25 cellular contexts compared by ENCODE assay signal in genomic region chr2:127618551-127618950, GRCh38. TPM values are rescaled to one million over a fixed set of nuclear protein-coding genes. Genes with fewer than 3 reads are reported as not detected.
A peak's percentile ranks its signal among the peaks of the same experiment; 100 is the strongest.
DNase-seq lines count a peak whose midpoint lies in the region; ATAC-seq and TF ChIP-seq lines count a peak whose summit lies in the region.
"Had no signal": no experiment of that assay in that cellular context is flagged by ENCODE, and none has a peak within 500 bp of the region (broad histone marks: within the 10 kb centered on the region; RNA-seq: fewer than 3 reads in every experiment).

No MANE protein-coding gene starts in this region.

- H3K27me3 ChIP-seq in brain microvascular endothelial cell (replicated peaks): no peaks in the 10 kb centered on the region
- H3K27me3 ChIP-seq: ascending aorta, ovary had no signal

- no peak overlapping the region for H3K27ac ChIP-seq in brain microvascular endothelial cell
- H3K27ac ChIP-seq: ascending aorta, foreskin keratinocyte, ovary, suprapubic skin had no signal

- H3K9me3 Mint-ChIP-seq in neural crest cell: peaks cover 4% of the 10 kb centered on the region
- H3K9me3 Mint-ChIP-seq: activated naive CD4-positive, alpha-beta T cell treated with anti-CD3 and anti-CD28 coated beads for 36 hours had no signal

- H3K27ac Mint-ChIP-seq in neural crest cell (ENCODE audit: unreplicated experiment): peak overlapping the region; percentile 83
- H3K27ac Mint-ChIP-seq: activated naive CD4-positive, alpha-beta T cell treated with anti-CD3 and anti-CD28 coated beads for 36 hours had no signal

- H3K4me3 ChIP-seq in brain microvascular endothelial cell (ENCODE audit: low read depth, low read length): no peak overlapping the region
- H3K4me3 ChIP-seq: ascending aorta, ovary, suprapubic skin had no signal

- no peaks in the 10 kb centered on the region for H3K36me3 Mint-ChIP-seq in neural crest cell (ENCODE audit: low read depth)

- no peaks in the 10 kb centered on the region for H3K36me3 ChIP-seq in brain microvascular endothelial cell (replicated peaks)
- H3K36me3 ChIP-seq: ascending aorta, ovary, suprapubic skin had no signal

- no peaks in the 10 kb centered on the region for H3K4me1 Mint-ChIP-seq in neural crest cell

- no peak overlapping the region for H3K4me3 Mint-ChIP-seq in neural crest cell
- H3K4me3 Mint-ChIP-seq: activated naive CD4-positive, alpha-beta T cell treated with anti-CD3 and anti-CD28 coated beads for 36 hours had no signal

- intact Hi-C loops in left ventricle myocardium superior (cut with micrococcal nuclease): no loop called here
- intact Hi-C loops in Right ventricle myocardium superior (cut with DNase I): no loop called here

- peak; percentile 24 for DNase-seq in left ventricle myocardium superior
- no peak for DNase-seq in Right ventricle myocardium superior
- peak; percentile 80 for DNase-seq in RPMI7951 (ENCODE audit: low read depth)
- no peak for DNase-seq in neural crest cell (ENCODE audit: low read depth, low spot score)
- no peak for DNase-seq in NCI-H510A treated with DMSO at 0.1 percent for 48 hours (lab: John Stamatoyannopoulos, UW)
- no peak for DNase-seq in brain microvascular endothelial cell
- DNase-seq: activated CD4-positive, alpha-beta T cell treated with anti-CD3 and anti-CD28 coated beads for 1 hour; activated naive CD4-positive, alpha-beta T cell treated with anti-CD3 and anti-CD28 coated beads for 36 hours; cerebellar nuclear complex; erythroblast; hypothalamus; mammary epithelial cell; MM.1S; naive B cell; NCI-H1694; NCI-H2171 treated with DMSO at 0.1 percent for 48 hours; NCI-H69; ovary; right cardiac atrium; stimulated activated CD4-positive, alpha-beta T cell treated with anti-CD3 and anti-CD28 coated beads, Interleukin-15, amount 100 ng/mL, for 24 hours had no signal

- no peaks in the 10 kb centered on the region for H3K27me3 Mint-ChIP-seq in neural crest cell (ENCODE audit: low read depth)
- H3K27me3 Mint-ChIP-seq: naive B cell had no signal

- in situ Hi-C loops in brain microvascular endothelial cell (cut with HindIII; ENCODE audit: low pct_ligation_motif_present, low sequenced_read_pairs): no loop called here

- ATAC-seq in left ventricle myocardium superior: no peak
- no peak for ATAC-seq in Right ventricle myocardium superior (ENCODE audit: poor library complexity)
- no peak for ATAC-seq in HG02970 (IDR thresholded peaks at IDR 0.05; ENCODE audit: low FRiP score, unreplicated experiment)
- ATAC-seq: foreskin keratinocyte, HepG2, right cardiac atrium had no signal

- TF ChIP-seq CTCF in neural crest cell (conservative IDR thresholded peaks at IDR 0.05) (no peak), brain microvascular endothelial cell (IDR thresholded peaks at IDR 0.05; ENCODE audit: low read depth, low read length, missing control alignments) (no peak)

RNA-seq across cellular contexts. Expression of gene GPR17, which starts 27.4 kb away (rescaled TPM):
- total RNA-seq in left ventricle myocardium superior: 0.25 TPM
- not detected for total RNA-seq in Right ventricle myocardium superior
- 0.29 and 0.84 TPM in 2 replicates for total RNA-seq in RPMI7951 (2014; rRNA removed; shearing (Covaris generic))
- total RNA-seq in neural crest cell: 6.4 and 7.7 TPM in 2 replicates
- total RNA-seq: activated naive CD4-positive, alpha-beta T cell treated with anti-CD3 and anti-CD28 coated beads for 36 hours; ascending aorta; foreskin keratinocyte; HepG2; mammary epithelial cell; ovary had no signal

RNA-seq across cellular contexts. Expression of gene LIMS2, which starts 56.8 kb away (rescaled TPM):
- total RNA-seq in left ventricle myocardium superior (274 TPM), Right ventricle myocardium superior (237 TPM), neural crest cell (7.6 and 8.8 TPM in 2 replicates)
- total RNA-seq in RPMI7951 (2014; rRNA removed; shearing (Covaris generic)): 3.3 and 3.8 TPM in 2 replicates

Comparison
In these comparisons a context has a peak if more than half of its experiments do, and no peak if none do; other contexts are left out.
1. DNase-seq: peak in left ventricle myocardium superior (single experiment) and RPMI7951 (single experiment); none in Right ventricle myocardium superior (single experiment), neural crest cell (single experiment), NCI-H510A treated with DMSO at 0.1 percent for 48 hours (single experiment) and brain microvascular endothelial cell (single experiment).
2. RNA of gene LIMS2, which starts 56.8 kb away (total RNA-seq): 274 TPM in left ventricle myocardium superior (single experiment) and 237 TPM in Right ventricle myocardium superior (single experiment); 7.6 to 8.8 TPM in neural crest cell and 3.3 to 3.8 TPM in RPMI7951; every median in the first group is over 10 times any median in the second.